In the genomic region with DNA sequence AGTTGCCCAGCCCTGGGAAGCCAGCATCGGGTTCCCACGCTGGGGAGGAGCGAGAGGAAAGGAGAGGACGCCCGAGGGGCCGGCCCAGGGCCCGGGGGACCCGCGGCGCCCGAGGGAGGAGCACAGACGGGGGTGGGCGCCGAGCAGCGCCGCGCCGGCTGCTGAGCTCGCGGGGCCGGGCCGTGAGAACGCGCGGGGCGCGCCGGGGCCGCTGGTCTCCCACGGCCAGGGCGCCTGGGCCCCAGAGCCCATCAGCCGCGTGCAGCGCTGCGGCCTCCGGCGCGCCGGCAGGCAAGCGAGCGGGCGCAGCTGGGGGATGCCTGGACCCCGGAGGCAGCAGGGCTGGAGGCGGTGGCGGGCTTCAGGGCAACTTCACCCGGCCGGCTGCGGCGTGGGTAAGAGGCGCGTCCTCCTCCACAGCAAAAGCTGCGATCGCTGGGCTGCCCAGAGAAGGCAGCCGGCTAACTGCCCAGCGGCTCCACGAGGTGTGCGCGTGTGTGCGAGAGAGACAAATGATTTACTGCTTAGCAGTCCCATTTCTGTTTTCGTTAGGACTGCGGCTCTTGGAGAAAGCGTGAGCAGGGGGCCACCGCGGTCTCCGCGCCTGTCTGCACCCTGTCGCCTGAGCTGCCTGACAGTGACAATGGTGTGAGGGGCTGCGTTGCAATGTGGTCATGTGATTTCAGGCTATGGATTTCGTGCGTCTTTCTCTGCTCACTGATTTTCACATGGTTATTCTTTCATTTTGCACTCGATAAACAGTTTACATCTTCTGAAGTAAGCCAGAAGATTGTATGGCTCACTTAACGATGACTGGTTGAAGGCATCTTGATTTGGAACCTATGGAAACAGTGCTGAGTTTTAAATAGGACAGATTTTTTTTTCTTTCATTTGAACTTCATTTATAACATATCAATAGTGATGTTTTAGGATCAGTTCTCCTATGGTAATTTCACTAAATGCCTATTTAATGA, we compare ENCODE assay signal across 8 cellular contexts. TPM values are rescaled to one million over a fixed set of nuclear protein-coding genes. Genes with fewer than 3 reads are reported as not detected.
DNase-seq lines count a peak whose midpoint lies in the region; TF ChIP-seq lines count a peak whose summit lies in the region.

No MANE protein-coding gene starts in this region.

- no peak overlapping the region for H3K27ac Mint-ChIP-seq in activated naive CD8-positive, alpha-beta T cell

- peaks cover 21% of the 10 kb centered on the region for H3K4me1 Mint-ChIP-seq in activated naive CD8-positive, alpha-beta T cell (ENCODE audit: low read depth)

- H3K27me3 ChIP-seq in cardiac muscle cell (no peaks in the 10 kb centered on the region), ovary (no peaks in the 10 kb centered on the region)

- no peaks in the 10 kb centered on the region for H3K9me3 Mint-ChIP-seq in activated naive CD8-positive, alpha-beta T cell (ENCODE audit: low read depth)

- H3K27ac ChIP-seq in cardiac muscle cell (peak overlapping the region; percentile 99), ovary (peak overlapping the region; percentile 11 to 33)

- H3K4me1 ChIP-seq in cardiac muscle cell (ENCODE audit: low read depth) (peaks cover 55% of the 10 kb centered on the region), ovary (ENCODE audit: insufficient read depth) (no peaks in the 10 kb centered on the region)

- H3K4me3 Mint-ChIP-seq in activated naive CD8-positive, alpha-beta T cell = peak overlapping the region; percentile 90

- H3K36me3 ChIP-seq in cardiac muscle cell (peaks cover 5% of the 10 kb centered on the region), ovary (no peaks in the 10 kb centered on the region)

- DNase-seq in NCI-H2196 (lab: John Stamatoyannopoulos, UW; ENCODE audit: unreplicated experiment) = peak; percentile 40
- no peak for DNase-seq in NCI-H2196 treated with DMSO at 0.1 percent for 48 hours (lab: John Stamatoyannopoulos, UW; ENCODE audit: unreplicated experiment)
- peak; percentile 10 for DNase-seq in H4 (ENCODE audit: low spot score)
- DNase-seq in M059J (ENCODE audit: low read depth) = peak; percentile 27
- DNase-seq in cardiac muscle cell (ENCODE audit: low read depth in 1 of 2, low spot score in 1 of 2) = peak; percentile 62 to 80
- DNase-seq in ovary = peak in 3 of 5 donors; percentile 18 to 34 (median 30)
- DNase-seq in NCI-H524 treated with DMSO at 0.1 percent for 48 hours (lab: John Stamatoyannopoulos, UW) = no peak

- TF ChIP-seq POLR2A in ovary (IDR thresholded peaks at IDR 0.05) = no peak

- TF ChIP-seq CTCF in cardiac muscle cell (IDR thresholded peaks at IDR 0.05; ENCODE audit: low read depth, low read length) = no peak
- TF ChIP-seq CTCF in ovary (IDR thresholded peaks at IDR 0.05) = no peak

- H3K9me3 ChIP-seq in cardiac muscle cell (ENCODE audit: low read depth) = no peaks in the 10 kb centered on the region
- H3K9me3 ChIP-seq in ovary = no peaks in the 10 kb centered on the region

- 1 to 3% (median 1%) methylated on average over 31 to 72 of the region's 72 CpGs for WGBS in ovary, 3 donors

- H3K4me3 ChIP-seq in cardiac muscle cell (peak overlapping the region; percentile 91), ovary (peak overlapping the region; percentile 55)

- intact Hi-C loops in ovary (cut with DNase I) = no loop called here

- H3K27me3 Mint-ChIP-seq in activated naive CD8-positive, alpha-beta T cell = peaks cover 56% of the 10 kb centered on the region

- no peak for TF ChIP-seq EP300 in ovary (IDR thresholded peaks at IDR 0.05)

- H3K36me3 Mint-ChIP-seq in activated naive CD8-positive, alpha-beta T cell = no peaks in the 10 kb centered on the region

RNA-seq across cellular contexts. Expression of gene GUCY1A1, which starts 1.2 kb away (rescaled TPM):
- total RNA-seq in H4 (2014; rRNA removed; shearing (Covaris generic)) = 3.1 TPM in 2 replicates
- 0.15 and 0.37 TPM in 2 replicates for total RNA-seq in M059J (2014; rRNA removed; shearing (Covaris generic))
- total RNA-seq in cardiac muscle cell = 123 TPM in 2 replicates
- polyA plus RNA-seq in cardiac muscle cell = 92.9 and 111 TPM in 2 replicates
- total RNA-seq in ovary = 10 to 100 TPM in 1 of 7 donors, 1 to 10 TPM in 6; 3.0 to 12.1 (median 6.2) TPM
- polyA plus RNA-seq in ovary = 10 to 100 TPM in 1 of 2 donors, 1 to 10 TPM in 1; 6.4 to 26.9 TPM

Comparison
In these comparisons a context has a peak if more than half of its experiments do, and no peak if none do; other contexts are left out.
1. DNase-seq: peak in NCI-H2196 (single experiment), H4 (single experiment), M059J (single experiment), cardiac muscle cell (2 of 2) and ovary (3 of 5); none in NCI-H2196 treated with DMSO at 0.1 percent for 48 hours (single experiment) and NCI-H524 treated with DMSO at 0.1 percent for 48 hours (single experiment).